ENCODE assay signal across 8 cellular contexts in the genomic region with DNA sequence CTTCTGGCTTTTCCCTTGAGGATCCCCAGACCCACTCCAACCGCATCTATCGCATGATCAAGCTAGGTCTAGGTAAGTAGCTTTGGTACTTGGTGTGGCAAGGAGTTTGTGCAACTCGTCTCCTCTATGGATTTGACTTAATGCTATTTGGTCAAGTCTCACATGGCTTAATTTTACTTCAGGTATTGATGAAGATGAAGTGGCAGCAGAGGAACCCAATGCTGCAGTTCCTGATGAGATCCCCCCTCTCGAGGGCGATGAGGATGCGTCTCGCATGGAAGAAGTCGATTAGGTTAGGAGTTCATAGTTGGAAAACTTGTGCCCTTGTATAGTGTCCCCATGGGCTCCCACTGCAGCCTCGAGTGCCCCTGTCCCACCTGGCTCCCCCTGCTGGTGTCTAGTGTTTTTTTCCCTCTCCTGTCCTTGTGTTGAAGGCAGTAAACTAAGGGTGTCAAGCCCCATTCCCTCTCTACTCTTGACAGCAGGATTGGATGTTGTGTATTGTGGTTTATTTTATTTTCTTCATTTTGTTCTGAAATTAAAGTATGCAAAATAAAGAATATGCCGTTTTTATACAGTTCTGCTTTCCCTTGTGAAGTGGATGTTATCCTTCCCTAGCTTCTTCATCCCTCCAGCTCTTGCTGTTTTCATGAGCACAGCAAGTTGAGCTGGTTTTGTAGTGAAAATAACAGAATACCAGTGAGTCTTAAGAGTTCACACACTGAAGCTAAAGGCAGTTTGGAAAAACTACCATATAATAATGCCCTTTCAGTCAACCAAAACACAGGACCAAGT. TPM values are rescaled to one million over a fixed set of nuclear protein-coding genes. Genes with fewer than 3 reads are reported as not detected.
A peak's percentile ranks its signal among the peaks of the same experiment; 100 is the strongest.
DNase-seq lines count a peak whose midpoint lies in the region; ATAC-seq lines count a peak whose summit lies in the region.

No MANE protein-coding gene starts in this region.

- peak overlapping the region; percentile 97 for H3K4me3 Mint-ChIP-seq in activated CD4-positive, alpha-beta T cell treated with anti-CD3 and anti-CD28 coated beads for 36 hours
- H3K4me3 Mint-ChIP-seq in stimulated activated effector memory CD8-positive, alpha-beta T cell treated with anti-CD3 and anti-CD28 coated beads, Interleukin-12 subunit alpha, Interleukin-12 subunit beta, amount 100 ng/mL, for 72 hours = peak overlapping the region; percentile 88

- CTCF ChIA-PET in activated CD4-positive, alpha-beta T cell treated with anti-CD3 and anti-CD28 coated beads for 36 hours (lab: Charles Lee) = interaction anchor here (0.6 to 3.0 kb wide), 10 partner anchors 9 to 157 kb away, joined by 3 to 9 read pairs (median 4); no protein-coding TSS in a partner anchor

- peaks cover 75% of the 10 kb centered on the region for H3K36me3 Mint-ChIP-seq in activated CD4-positive, alpha-beta T cell treated with anti-CD3 and anti-CD28 coated beads for 36 hours (ENCODE audit: low read depth)
- H3K36me3 Mint-ChIP-seq in stimulated activated effector memory CD8-positive, alpha-beta T cell treated with anti-CD3 and anti-CD28 coated beads, Interleukin-12 subunit alpha, Interleukin-12 subunit beta, amount 100 ng/mL, for 72 hours = peaks cover 98% of the 10 kb centered on the region

- intact Hi-C loops in activated CD4-positive, alpha-beta T cell treated with anti-CD3 and anti-CD28 coated beads for 36 hours (cut with DNase I, micrococcal nuclease) = no loop called here

- H3K27ac Mint-ChIP-seq in activated CD4-positive, alpha-beta T cell treated with anti-CD3 and anti-CD28 coated beads for 36 hours = peak overlapping the region; percentile 17
- H3K27ac Mint-ChIP-seq in stimulated activated effector memory CD8-positive, alpha-beta T cell treated with anti-CD3 and anti-CD28 coated beads, Interleukin-12 subunit alpha, Interleukin-12 subunit beta, amount 100 ng/mL, for 72 hours = peak overlapping the region; percentile 100

- DNase-seq in activated CD4-positive, alpha-beta T cell treated with anti-CD3 and anti-CD28 coated beads for 36 hours = peak; percentile 81
- no peak for DNase-seq in activated CD4-positive, alpha-beta T cell treated with anti-CD3 and anti-CD28 coated beads for 1 hour
- DNase-seq in NCI-H345 (lab: John Stamatoyannopoulos, UW) (peak; percentile 50), activated T-cell treated with anti-CD3 and anti-CD28 coated beads for 48 hours (ENCODE audit: low read depth) (peak; percentile 51), glomerular visceral epithelial cell (ENCODE audit: extremely low spot score) (peak; percentile 67)
- peak; percentile 48 to 81 for DNase-seq in stimulated activated effector memory CD8-positive, alpha-beta T cell treated with anti-CD3 and anti-CD28 coated beads, Interleukin-12 subunit alpha, Interleukin-12 subunit beta, amount 100 ng/mL, for 72 hours (ENCODE audit: low spot score in 2 of 2)

- no peaks in the 10 kb centered on the region for H3K27me3 Mint-ChIP-seq in activated CD4-positive, alpha-beta T cell treated with anti-CD3 and anti-CD28 coated beads for 36 hours

- ATAC-seq in activated CD4-positive, alpha-beta T cell treated with anti-CD3 and anti-CD28 coated beads for 36 hours = peak; percentile 24
- ATAC-seq in stimulated activated effector memory CD8-positive, alpha-beta T cell treated with anti-CD3 and anti-CD28 coated beads, Interleukin-12 subunit alpha, Interleukin-12 subunit beta, amount 100 ng/mL, for 72 hours = no peak
- no peak for ATAC-seq in GM18870 (IDR thresholded peaks at IDR 0.05; ENCODE audit: unreplicated experiment)
- ATAC-seq in HG02970 (IDR thresholded peaks at IDR 0.05; ENCODE audit: low FRiP score, unreplicated experiment) = no peak

- POLR2A ChIA-PET in activated CD4-positive, alpha-beta T cell treated with anti-CD3 and anti-CD28 coated beads for 36 hours (lab: Charles Lee) = interaction anchor here (1.2 to 3.7 kb wide), 3 partner anchors 9 to 29 kb away, joined by 3 to 28 read pairs (median 7); a partner anchor contains a TSS

- H3K4me1 Mint-ChIP-seq in activated CD4-positive, alpha-beta T cell treated with anti-CD3 and anti-CD28 coated beads for 36 hours = peaks cover 79% of the 10 kb centered on the region
- H3K4me1 Mint-ChIP-seq in stimulated activated effector memory CD8-positive, alpha-beta T cell treated with anti-CD3 and anti-CD28 coated beads, Interleukin-12 subunit alpha, Interleukin-12 subunit beta, amount 100 ng/mL, for 72 hours = peaks cover 90% of the 10 kb centered on the region

- no peaks in the 10 kb centered on the region for H3K9me3 Mint-ChIP-seq in activated CD4-positive, alpha-beta T cell treated with anti-CD3 and anti-CD28 coated beads for 36 hours (ENCODE audit: low read depth)
- H3K9me3 Mint-ChIP-seq in stimulated activated effector memory CD8-positive, alpha-beta T cell treated with anti-CD3 and anti-CD28 coated beads, Interleukin-12 subunit alpha, Interleukin-12 subunit beta, amount 100 ng/mL, for 72 hours = no peaks in the 10 kb centered on the region

RNA-seq across cellular contexts. Expression of a gene that starts 3.8 kb away (rescaled TPM):
- total RNA-seq in activated CD4-positive, alpha-beta T cell treated with anti-CD3 and anti-CD28 coated beads for 36 hours = 10 to 100 TPM; 14.1 TPM

RNA-seq across cellular contexts. Expression of a gene that starts 6.6 kb away (rescaled TPM):
- total RNA-seq in activated CD4-positive, alpha-beta T cell treated with anti-CD3 and anti-CD28 coated beads for 36 hours = 1,000 to 10,000 TPM; 2,120 to 2,263 TPM

RNA-seq across cellular contexts. Expression of a gene that starts 11.8 kb away (rescaled TPM):
- 10 to 100 TPM; 17.2 to 19.9 TPM for total RNA-seq in activated CD4-positive, alpha-beta T cell treated with anti-CD3 and anti-CD28 coated beads for 36 hours

RNA-seq across cellular contexts. Expression of a gene that starts 16.7 kb away (rescaled TPM):
- total RNA-seq in activated CD4-positive, alpha-beta T cell treated with anti-CD3 and anti-CD28 coated beads for 36 hours = under 1 TPM in 1 of 2 experiments, not detected in 1; 0.09 TPM

RNA-seq across cellular contexts. Expression of a gene that starts 30.1 kb away (rescaled TPM):
- total RNA-seq in activated CD4-positive, alpha-beta T cell treated with anti-CD3 and anti-CD28 coated beads for 36 hours = 10 to 100 TPM; 59.8 to 98.3 TPM
